ENCODE assay signal across 10 cellular contexts in the genomic region with DNA sequence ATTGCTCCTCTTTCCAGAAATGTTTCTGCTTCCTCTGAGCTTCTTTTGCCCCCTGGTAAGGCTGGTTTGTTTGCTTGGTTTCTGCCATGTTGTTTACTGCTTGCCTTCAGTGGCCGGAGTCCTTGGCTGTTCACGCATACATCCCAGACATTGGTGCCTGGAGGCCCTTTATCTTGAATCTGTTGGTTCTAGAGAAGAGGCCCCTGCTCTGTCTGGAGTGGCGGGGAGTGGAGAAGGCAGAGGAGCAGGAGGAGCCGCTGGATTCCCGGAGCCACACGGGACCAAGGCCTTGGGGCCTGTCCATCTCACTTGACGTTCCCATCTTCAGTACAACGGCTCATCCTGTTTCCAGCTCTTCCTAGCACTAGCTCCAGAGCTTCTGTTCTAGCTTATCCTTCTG.
"Had no signal": no experiment of that assay in that cellular context is flagged by ENCODE, and none has a peak within 500 bp of the region (broad histone marks: within the 10 kb centered on the region; RNA-seq: fewer than 3 reads in every experiment).

No MANE protein-coding gene starts in this region.

- H3K27ac ChIP-seq: GM23248, HL-60, KMS-11 had no signal

- ATAC-seq: HCT116, HepG2 had no signal

- H3K4me1 ChIP-seq: HAP-1 had no signal

- H3K9me3 ChIP-seq: HAP-1 had no signal

- H3K36me3 ChIP-seq: HAP-1 had no signal

- H3K4me3 ChIP-seq: GM23248, HAP-1 had no signal

- H3K4me2 ChIP-seq: KMS-11 had no signal

- H3K9ac ChIP-seq: GM23248, KMS-11 had no signal

- DNase-seq: GM23248, GOT3, H7, HFFc6, KBM-7 had no signal
